Comparison of ENCODE assay signal across 7 cellular contexts in the genomic region with DNA sequence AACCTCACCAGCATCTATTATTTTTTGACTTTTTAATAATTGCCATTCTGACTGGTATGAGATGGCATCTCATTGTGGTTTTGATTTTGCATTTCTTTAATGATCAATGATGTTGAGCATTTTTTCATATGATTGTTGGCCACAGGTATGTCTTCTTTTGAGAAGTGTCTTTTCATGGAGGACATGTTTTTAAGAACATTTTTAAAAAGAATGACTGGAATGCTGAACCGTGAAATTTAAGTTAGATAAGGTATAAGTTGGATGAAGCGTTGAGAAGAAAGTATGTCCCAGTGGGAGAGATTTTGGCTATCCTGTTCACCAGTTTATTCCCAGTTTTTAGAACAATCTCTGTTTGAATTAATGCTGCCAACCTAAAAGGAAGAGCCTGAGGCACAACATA.
"Had no signal": no experiment of that assay in that cellular context is flagged by ENCODE, and none has a peak within 500 bp of the region (broad histone marks: within the 10 kb centered on the region; RNA-seq: fewer than 3 reads in every experiment).

No MANE protein-coding gene starts in this region.

- DNase-seq: GM23248, GOT3, H9, HCEC 1CT, KBM-7 had no signal

- H2AFZ ChIP-seq: GM23248 had no signal

- H3K27ac ChIP-seq: GM23248, HL-60 had no signal

- H3K4me3 ChIP-seq: GM23248 had no signal

- ATAC-seq: HepG2 had no signal

- H3K9ac ChIP-seq: GM23248 had no signal
